In genomic region chr3:189419022-189419421, GRCh38 we compare ENCODE assay signal across 1 cellular context.
TF ChIP-seq lines count a peak whose summit lies in the region.

No MANE protein-coding gene starts in this region.

TF ChIP-seq in GM23338, 12 proteins besides CTCF, POLR2A, EP300 and RAD21 (continued from another document):
- TF ChIP-seq EZH2phosphoT487 (IDR thresholded peaks at IDR 0.05; ENCODE audit: unreplicated experiment) (no peak), REST (IDR thresholded peaks at IDR 0.05; ENCODE audit: unreplicated experiment) (no peak), POLR2AphosphoS5 (IDR thresholded peaks at IDR 0.05; ENCODE audit: low read depth) (no peak), EZH2 (IDR thresholded peaks at IDR 0.05; ENCODE audit: low read depth, unreplicated experiment) (no peak), CREB1 (CRISPR knock-in tag; IDR thresholded peaks at IDR 0.05; ENCODE audit: low read depth) (no peak), ZNF114 (CRISPR knock-in tag; IDR thresholded peaks at IDR 0.05) (no peak), JUNB (IDR thresholded peaks at IDR 0.05; ENCODE audit: unreplicated experiment) (no peak)
